Comparison of ENCODE assay signal across 1 cellular context in genomic region chr5:132461671-132462070, GRCh38.
TF ChIP-seq lines count a peak whose summit lies in the region.

No MANE protein-coding gene starts in this region.

TF ChIP-seq in HEK293T, 16 proteins besides CTCF, POLR2A, EP300 and RAD21 (continued from another document):
- no peak for TF ChIP-seq FOXA1 (IDR thresholded peaks at IDR 0.05)
- TF ChIP-seq FOXK2 (IDR thresholded peaks at IDR 0.05) = no peak
- no peak for TF ChIP-seq TARDBP (IDR thresholded peaks at IDR 0.05)
- no peak for TF ChIP-seq BHLHE40 (IDR thresholded peaks at IDR 0.05; ENCODE audit: borderline replicate concordance)
